ENCODE assay signal across 9 cellular contexts in genomic region chr22:40979198-40979597, GRCh38.
"Had no signal": no experiment of that assay in that cellular context is flagged by ENCODE, and none has a peak within 500 bp of the region (broad histone marks: within the 10 kb centered on the region; RNA-seq: fewer than 3 reads in every experiment).

No MANE protein-coding gene starts in this region.

- H3K4me2 ChIP-seq: KMS-11 had no signal

- DNase-seq: GM23248, H7, HFFc6, KBM-7 had no signal

- H3K9me3 ChIP-seq: HAP-1 had no signal

- H3K9ac ChIP-seq: GM23248, KMS-11 had no signal

- H3K4me1 ChIP-seq: HAP-1 had no signal

- FAIRE-seq: HepG2 had no signal

- H2AFZ ChIP-seq: GM23248 had no signal

- H3K27ac ChIP-seq: GM23248, HL-60, KMS-11 had no signal

- ATAC-seq: HCT116 had no signal

- H3K4me3 ChIP-seq: GM23248, HAP-1 had no signal

- H3K36me3 ChIP-seq: HAP-1 had no signal
